In genomic region chr12:113422929-113423669, GRCh38 we compare ENCODE assay signal across 9 cellular contexts.
A peak's percentile ranks its signal among the peaks of the same experiment; 100 is the strongest.
DNase-seq lines count a peak whose midpoint lies in the region; ATAC-seq and TF ChIP-seq lines count a peak whose summit lies in the region.
"Had no signal": no experiment of that assay in that cellular context is flagged by ENCODE, and none has a peak within 500 bp of the region (broad histone marks: within the 10 kb centered on the region; RNA-seq: fewer than 3 reads in every experiment).

No MANE protein-coding gene starts in this region.

- H3K27me3 ChIP-seq in duodenal mucosa (ENCODE audit: control insufficient read depth in 1 of 2, insufficient read depth in 2 of 2, low read length in 2 of 2) (no peaks in the 10 kb centered on the region), neuron (ENCODE audit: insufficient read depth, low read length) (no peaks in the 10 kb centered on the region)

- peak overlapping the region; percentile 44 for H3K27ac ChIP-seq in duodenal mucosa (ENCODE audit: low read depth, low read length)

- H3K9ac ChIP-seq in duodenal mucosa (ENCODE audit: low read depth in 1 of 2, low read length in 2 of 2) = peak overlapping the region; percentile 84 to 99

- H3K4me1 ChIP-seq in duodenal mucosa (ENCODE audit: control insufficient read depth in 1 of 2, insufficient read depth in 2 of 2, low read length in 2 of 2) (peaks cover 8 to 38% of the 10 kb centered on the region in 2 donors), neuron (ENCODE audit: insufficient read depth, low read length) (peaks cover 14% of the 10 kb centered on the region)

- H2AFZ ChIP-seq in neuron (ENCODE audit: low read depth, low read length) = no peak overlapping the region

- H3K4me3 ChIP-seq in AG09309 (ENCODE audit: control insufficient read depth, low read depth, low read length) (peak overlapping the region; percentile 65), LNCaP clone FGC (ENCODE audit: low read depth, low read length) (peak overlapping the region; percentile 76), duodenal mucosa (ENCODE audit: low read depth in 1 of 2, low read length in 2 of 2) (peak overlapping the region; percentile 83 to 89), neuron (ENCODE audit: low read length) (peak overlapping the region; percentile 70)

- DNase-seq in AG09309 (ENCODE audit: low read depth) (no peak), LNCaP clone FGC (ENCODE audit: low read depth) (no peak), NOMO-1 (lab: John Stamatoyannopoulos, UW; ENCODE audit: unreplicated experiment in 2 of 2) (no peak), NCI-H1417 treated with DMSO at 0.1 percent for 48 hours (lab: John Stamatoyannopoulos, UW) (no peak)
- DNase-seq in activated CD4-positive, CD25-positive, alpha-beta regulatory T cell (lab: John Stamatoyannopoulos, UW) = no peak
- DNase-seq: Karpas-422 had no signal

- no peak for TF ChIP-seq CTCF in AG09309 (IDR thresholded peaks at IDR 0.05; ENCODE audit: control insufficient read depth, insufficient read depth, low read depth, low read length, missing control alignments)
- no peak for TF ChIP-seq CTCF in LNCaP clone FGC (IDR thresholded peaks at IDR 0.05; ENCODE audit: control insufficient read depth, extremely low read depth, insufficient read depth)

- ATAC-seq in HG02623 (IDR thresholded peaks at IDR 0.05; ENCODE audit: unreplicated experiment) = no peak

- H3K9me3 ChIP-seq in duodenal mucosa (ENCODE audit: control insufficient read depth in 1 of 2, low read length in 2 of 2) (no peaks in the 10 kb centered on the region), neuron (ENCODE audit: low read length) (no peaks in the 10 kb centered on the region)

- no peaks in the 10 kb centered on the region for H3K36me3 ChIP-seq in duodenal mucosa (ENCODE audit: control insufficient read depth in 1 of 2, insufficient read depth in 2 of 2, low read length in 2 of 2)
- peaks cover 5% of the 10 kb centered on the region for H3K36me3 ChIP-seq in neuron (ENCODE audit: insufficient read depth, low read length)
